Comparison of ENCODE assay signal across 25 cellular contexts in the genomic region with DNA sequence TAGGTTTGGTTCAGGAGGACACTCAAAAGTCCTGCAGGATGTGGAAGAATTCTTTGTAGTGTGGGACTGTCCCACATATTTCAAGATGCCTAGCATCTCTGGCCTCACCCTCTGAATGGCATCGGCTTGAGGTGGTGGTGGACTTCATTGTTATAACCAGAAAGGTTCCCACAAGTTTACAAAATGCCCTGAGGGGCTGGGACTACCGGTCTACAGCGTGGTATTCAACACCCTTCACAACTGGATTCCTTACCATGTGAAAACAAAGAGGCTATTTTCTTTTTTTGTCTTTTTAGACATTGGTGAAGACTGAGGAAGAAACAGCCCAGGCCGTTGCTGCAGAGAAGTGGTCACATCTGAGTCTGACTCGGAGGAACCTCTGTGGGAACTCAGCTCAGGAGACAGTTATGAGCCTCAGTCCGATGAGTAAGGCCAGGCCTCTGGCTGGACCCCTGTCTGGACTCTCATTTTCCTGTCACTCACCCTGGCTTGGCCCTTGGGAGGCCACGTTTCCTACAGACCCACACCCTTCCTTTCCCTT. TPM values are rescaled to one million over a fixed set of nuclear protein-coding genes. Genes with fewer than 3 reads are reported as not detected.
DNase-seq lines count a peak whose midpoint lies in the region; ATAC-seq, FAIRE-seq and TF ChIP-seq lines count a peak whose summit lies in the region.
"Had no signal": no experiment of that assay in that cellular context is flagged by ENCODE, and none has a peak within 500 bp of the region (broad histone marks: within the 10 kb centered on the region; RNA-seq: fewer than 3 reads in every experiment).

No MANE protein-coding gene starts in this region.

- no peak for ATAC-seq in Right ventricle myocardium inferior
- ATAC-seq in heart left ventricle = no peak
- ATAC-seq: A549, GM12878 had no signal

- no peak overlapping the region for H3K4me3 ChIP-seq in heart left ventricle
- H3K4me3 ChIP-seq in KMS-11 (IDR thresholded peaks at IDR 0.05; ENCODE audit: insufficient read depth, low read depth, low read length) = no peak overlapping the region
- no peak overlapping the region for H3K4me3 ChIP-seq in mesendoderm (ENCODE audit: low read length)
- H3K4me3 ChIP-seq: A549; BLaER1 treated with 17β-estradiol and CSF1 and Interleukin-3, amounts not matched to agents 10 nM and 100 nM; GM12878 had no signal

- H3K36me3 ChIP-seq in heart left ventricle (peaks cover 0 to 51% (median 28%) of the 10 kb centered on the region in 9 donors), KMS-11 (ENCODE audit: insufficient read depth) (no peaks in the 10 kb centered on the region), mesendoderm (ENCODE audit: control insufficient read depth, insufficient read depth, low read length) (no peaks in the 10 kb centered on the region)

- no peak overlapping the region for H4K8ac ChIP-seq in mesendoderm (ENCODE audit: low read depth, low read length)

- H3K18ac ChIP-seq in mesendoderm (ENCODE audit: low read length) = no peak overlapping the region

- H2AFZ ChIP-seq in KMS-11 (ENCODE audit: low read depth) = no peak overlapping the region

- H2BK5ac ChIP-seq in mesendoderm (ENCODE audit: low read length) = no peak overlapping the region

- TF ChIP-seq CTCF in heart left ventricle (IDR thresholded peaks at IDR 0.05) (no peak), KMS-11 (conservative IDR thresholded peaks at IDR 0.05; ENCODE audit: low read depth, low read length) (no peak)

- no peak overlapping the region for H2BK120ac ChIP-seq in mesendoderm (ENCODE audit: low read depth, low read length)

- peak overlapping the region; percentile 63; the same call in 1 of the 2 replicates for H3K4me2 ChIP-seq in KMS-11
- H3K4me2 ChIP-seq in mesendoderm (ENCODE audit: low read length) = no peak overlapping the region
- H3K4me2 ChIP-seq: A549; BLaER1 treated with 17β-estradiol and CSF1 and Interleukin-3, amounts not matched to agents 10 nM and 100 nM had no signal

- H3K4me1 ChIP-seq in heart left ventricle (no peaks in the 10 kb centered on the region), KMS-11 (ENCODE audit: low read depth, poor library complexity, severe bottlenecking) (peaks cover 34% of the 10 kb centered on the region), mesendoderm (ENCODE audit: control insufficient read depth, low read depth, low read length) (no peaks in the 10 kb centered on the region)
- H3K4me1 ChIP-seq: A549; BE2C; BLaER1 treated with 17β-estradiol and CSF1 and Interleukin-3, amounts not matched to agents 10 nM and 100 nM had no signal

- H3K4ac ChIP-seq in mesendoderm (ENCODE audit: low read depth, low read length) = no peak overlapping the region

- no peak overlapping the region for H3K9ac ChIP-seq in KMS-11
- H3K9ac ChIP-seq in mesendoderm (ENCODE audit: low read length) = no peak overlapping the region
- H3K9ac ChIP-seq: BLaER1 treated with 17β-estradiol and CSF1 and Interleukin-3, amounts not matched to agents 10 nM and 100 nM had no signal

- H2BK15ac ChIP-seq in mesendoderm (replicated peaks; ENCODE audit: low read depth) = no peak overlapping the region

- no peaks in the 10 kb centered on the region for H3K9me3 ChIP-seq in heart left ventricle
- H3K9me3 ChIP-seq: A549; BE2C; BLaER1 treated with 17β-estradiol and CSF1 and Interleukin-3, amounts not matched to agents 10 nM and 100 nM had no signal

- no peak overlapping the region for H3K56ac ChIP-seq in mesendoderm (ENCODE audit: low read length)

- H3K23ac ChIP-seq in mesendoderm (ENCODE audit: low read length) = no peak overlapping the region

- intact Hi-C loops in Right ventricle myocardium inferior (cut with DNase I) = no loop called here
- intact Hi-C loops in heart left ventricle (cut with DNase I) = no loop called here

- H3K27ac ChIP-seq in heart left ventricle = no peak overlapping the region
- H3K27ac ChIP-seq in KMS-11 = no peak overlapping the region
- no peak overlapping the region for H3K27ac ChIP-seq in mesendoderm (ENCODE audit: low read depth, low read length)
- H3K27ac ChIP-seq: A549; BLaER1 treated with 17β-estradiol and CSF1 and Interleukin-3, amounts not matched to agents 10 nM and 100 nM had no signal

- 84 to 92% (median 85%) methylated on average over 7 of the region's 7 CpGs for WGBS in heart left ventricle, 4 donors
- no CpG with 5 or more reads among the region's 7 CpGs for WGBS in mesendoderm (ENCODE audit: extremely low coverage, insufficient coverage, low lambda C conversion rate)

- no peak overlapping the region for H4K5ac ChIP-seq in mesendoderm (ENCODE audit: low read length)

- no peaks in the 10 kb centered on the region for H3K79me1 ChIP-seq in mesendoderm (ENCODE audit: low read length)

- no peaks in the 10 kb centered on the region for H3K79me2 ChIP-seq in KMS-11 (ENCODE audit: insufficient read depth, low read depth)
- no peaks in the 10 kb centered on the region for H3K79me2 ChIP-seq in mesendoderm (ENCODE audit: control insufficient read depth, insufficient read depth, low read length)

- no peak overlapping the region for H2AK5ac ChIP-seq in mesendoderm (ENCODE audit: low read length)

- no peak for FAIRE-seq in H54 (lab: Jason Lieb, UNC)
- FAIRE-seq: A549, GM12878, GM18507 had no signal

- TF ChIP-seq POLR2A in heart left ventricle (IDR thresholded peaks at IDR 0.05) = no peak
- TF ChIP-seq POLR2A in H54 (IDR thresholded peaks at IDR 0.05; ENCODE audit: low read depth, low read length) = no peak

- H4K20me1 ChIP-seq in KMS-11 (ENCODE audit: insufficient read depth) = no peaks in the 10 kb centered on the region
- H4K20me1 ChIP-seq: BLaER1 treated with 17β-estradiol and CSF1 and Interleukin-3, amounts not matched to agents 10 nM and 100 nM had no signal

- DNase-seq in Right ventricle myocardium inferior (ENCODE audit: missing footprints) (peak; percentile 53), heart left ventricle (no peak), foreskin melanocyte (peak; percentile 50), mesendoderm (peak; percentile 11), NCI-H345 treated with DMSO at 0.1 percent for 48 hours (lab: John Stamatoyannopoulos, UW; ENCODE audit: unreplicated experiment) (no peak), H54 (ENCODE audit: insufficient read length, low spot score) (no peak)
- no peak for DNase-seq in activated CD4-positive, CD25-positive, alpha-beta regulatory T cell treated with anti-CD3 and anti-CD28 coated beads, Interleukin-2, amount 50 U/mL, for 72 hours
- DNase-seq: 8988T; ACHN; AML-193; BE2C; Calu3; CD4-positive, alpha-beta T cell; CD8-positive, alpha-beta memory T cell; COR-L47; DND-41; GDM1; GOT3; H7; HCEC 1CT had no signal

- H3K27me3 ChIP-seq in heart left ventricle (no peaks in the 10 kb centered on the region), KMS-11 (ENCODE audit: insufficient read depth, low read depth) (no peaks in the 10 kb centered on the region; the same call in 1 of the 2 replicates), mesendoderm (ENCODE audit: insufficient read depth, low read length, poor library complexity) (no peaks in the 10 kb centered on the region)
- H3K27me3 ChIP-seq: BE2C; BLaER1 treated with 17β-estradiol and CSF1 and Interleukin-3, amounts not matched to agents 10 nM and 100 nM had no signal

RNA-seq across cellular contexts. Expression of a gene that starts 15.2 kb away (rescaled TPM):
- total RNA-seq in Right ventricle myocardium inferior = 2.5 TPM
- total RNA-seq in heart left ventricle = 1 to 10 TPM; 2.5 to 3.8 (median 2.9) TPM
- polyA plus RNA-seq in heart left ventricle = 1 to 10 TPM; 1.7 to 4.6 TPM
- 5.4 TPM for polyA plus RNA-seq in mesendoderm (2013, experiment 1 of 2)
- polyA plus RNA-seq in mesendoderm (2013, experiment 2 of 2) = 5.6 TPM

RNA-seq across cellular contexts. Expression of a gene that starts 29.6 kb away (rescaled TPM):
- total RNA-seq in Right ventricle myocardium inferior (11.1 TPM), heart left ventricle (10 to 100 TPM in 8 of 9 donors, 1 to 10 TPM in 1; 9.8 to 16.4 (median 12.2) TPM)
- polyA plus RNA-seq in heart left ventricle = 1 to 10 TPM; 8.1 to 8.3 TPM
- polyA plus RNA-seq in mesendoderm (2013, experiment 1 of 2) = 8.0 TPM
- polyA plus RNA-seq in mesendoderm (2013, experiment 2 of 2) = 8.4 TPM

RNA-seq across cellular contexts. Expression of a gene that starts 37.5 kb away (rescaled TPM):
- total RNA-seq in Right ventricle myocardium inferior = 7.4 TPM
- 1 to 10 TPM; 3.3 to 8.4 (median 5.2) TPM for total RNA-seq in heart left ventricle
- polyA plus RNA-seq in heart left ventricle = 1 to 10 TPM; 5.8 to 7.2 TPM
- polyA plus RNA-seq in mesendoderm (2013, experiment 1 of 2) = 0.17 TPM
- 0.07 TPM for polyA plus RNA-seq in mesendoderm (2013, experiment 2 of 2)
- total RNA-seq: Calu3; CD4-positive, alpha-beta T cell; H7 had no signal
- polyA plus RNA-seq: A549; CD8-positive, alpha-beta memory T cell had no signal

RNA-seq across cellular contexts. Expression of a gene that starts 39.4 kb away (rescaled TPM):
- total RNA-seq in Right ventricle myocardium inferior (10.2 TPM), heart left ventricle (10 to 100 TPM in 5 of 9 donors, 1 to 10 TPM in 4; 7.5 to 22.0 (median 10.7) TPM)
- polyA plus RNA-seq in heart left ventricle = 1 to 10 TPM; 3.3 to 5.4 TPM
- polyA plus RNA-seq in mesendoderm (2013, experiment 1 of 2) = 3.5 TPM
- 4.3 TPM for polyA plus RNA-seq in mesendoderm (2013, experiment 2 of 2)

RNA-seq across cellular contexts. Expression of a gene that starts 44.5 kb away (rescaled TPM):
- total RNA-seq in Right ventricle myocardium inferior (2.5 TPM), heart left ventricle (1 to 10 TPM; 2.1 to 5.0 (median 2.5) TPM)
- 1 to 10 TPM; 1.5 to 2.2 TPM for polyA plus RNA-seq in heart left ventricle
- polyA plus RNA-seq in mesendoderm (2013, experiment 1 of 2) = 3.1 TPM
- 3.3 TPM for polyA plus RNA-seq in mesendoderm (2013, experiment 2 of 2)

Comparison
In these comparisons a context has a peak if more than half of its experiments do, and no peak if none do; other contexts are left out.
1. DNase-seq: peak in Right ventricle myocardium inferior (single experiment), foreskin melanocyte (single experiment) and mesendoderm (single experiment); none in heart left ventricle (0 of 5), NCI-H345 treated with DMSO at 0.1 percent for 48 hours (single experiment), H54 (single experiment) and activated CD4-positive, CD25-positive, alpha-beta regulatory T cell treated with anti-CD3 and anti-CD28 coated beads, Interleukin-2, amount 50 U/mL, for 72 hours (single experiment).